Comparison of ENCODE assay signal across 18 cellular contexts in the genomic region with DNA sequence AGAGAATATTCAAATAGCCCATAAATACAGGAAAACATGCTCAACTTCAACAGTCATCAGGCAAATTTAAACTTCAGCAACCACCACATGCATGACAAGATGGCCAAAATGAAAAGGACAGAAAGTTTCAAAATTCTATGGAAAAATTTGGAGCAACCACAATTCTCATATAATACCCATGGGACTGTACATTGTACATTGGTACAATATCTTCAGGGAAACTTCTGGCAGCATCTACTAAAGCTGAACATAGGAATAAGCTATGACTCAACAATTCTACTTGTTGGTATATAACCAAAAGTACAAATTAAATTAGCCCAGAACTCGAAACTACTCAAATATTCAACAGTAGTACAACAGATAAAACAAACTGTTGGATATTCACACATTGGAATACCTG.
DNase-seq lines count a peak whose midpoint lies in the region; ATAC-seq and TF ChIP-seq lines count a peak whose summit lies in the region.
"Had no signal": no experiment of that assay in that cellular context is flagged by ENCODE, and none has a peak within 500 bp of the region (broad histone marks: within the 10 kb centered on the region; RNA-seq: fewer than 3 reads in every experiment).

No MANE protein-coding gene starts in this region.

- H3K79me2 ChIP-seq in PC-9 (ENCODE audit: low read depth), result no peaks in the 10 kb centered on the region

- no peaks in the 10 kb centered on the region; the same call in 1 of the 2 replicates for H3K4me1 ChIP-seq in PC-9 (replicated peaks; ENCODE audit: insufficient read depth)
- H3K4me1 ChIP-seq: BLaER1 treated with 17β-estradiol and CSF1 and Interleukin-3, amounts not matched to agents 10 nM and 100 nM had no signal

- no peak for TF ChIP-seq CTCF in PC-9 (conservative IDR thresholded peaks at IDR 0.05)
- no peak for TF ChIP-seq CTCF in fibroblast of mammary gland (conservative IDR thresholded peaks at IDR 0.05; ENCODE audit: control insufficient read depth, insufficient read depth, low read depth, low read length)

- H3K36me3 ChIP-seq in PC-9 (ENCODE audit: low read depth), result no peaks in the 10 kb centered on the region
- H3K36me3 ChIP-seq: BE2C; BLaER1 treated with 17β-estradiol and CSF1 and Interleukin-3, amounts not matched to agents 10 nM and 100 nM had no signal

- intact Hi-C loops in PC-9 (cut with micrococcal nuclease; ENCODE audit: unreplicated experiment), result no loop called here

- H3K9me3 ChIP-seq in PC-9 (ENCODE audit: insufficient read depth, low read depth), result no peaks in the 10 kb centered on the region
- H3K9me3 ChIP-seq: BE2C; BLaER1 treated with 17β-estradiol and CSF1 and Interleukin-3, amounts not matched to agents 10 nM and 100 nM had no signal

- no peak overlapping the region for H3K4me2 ChIP-seq in PC-9
- H3K4me2 ChIP-seq: BLaER1 treated with 17β-estradiol and CSF1 and Interleukin-3, amounts not matched to agents 10 nM and 100 nM had no signal

- H3K27me3 ChIP-seq in PC-9 (ENCODE audit: insufficient read depth, low read depth), result no peaks in the 10 kb centered on the region
- H3K27me3 ChIP-seq: BE2C; BLaER1 treated with 17β-estradiol and CSF1 and Interleukin-3, amounts not matched to agents 10 nM and 100 nM had no signal

- CTCF ChIA-PET in PC-9 (lab: Charles Lee), result no interaction called here

- H3K4me3 ChIP-seq in PC-9 (no peak overlapping the region), fibroblast of mammary gland (ENCODE audit: control insufficient read depth, low read depth, low read length) (no peak overlapping the region), skeletal muscle cell (ENCODE audit: low read depth, low read length) (no peak overlapping the region)
- H3K4me3 ChIP-seq: BLaER1 treated with 17β-estradiol and CSF1 and Interleukin-3, amounts not matched to agents 10 nM and 100 nM had no signal

- H3F3A ChIP-seq in PC-9 (ENCODE audit: insufficient read depth, low read depth), result no peaks in the 10 kb centered on the region

- DNase-seq in EH (ENCODE audit: low read depth) (peak; percentile 8), PC-9 (no peak), fibroblast of mammary gland (ENCODE audit: low read depth) (peak; percentile 50), skeletal muscle cell (ENCODE audit: low read depth) (peak; percentile 35), NCI-H2107 (lab: John Stamatoyannopoulos, UW) (no peak), A172 (ENCODE audit: low spot score) (no peak), GOT3 (lab: John Stamatoyannopoulos, UW) (no peak)
- DNase-seq: ACHN; AML-193; BE2C; CD4-positive, alpha-beta T cell; CD8-positive, alpha-beta memory T cell; DMS 273 treated with DMSO at 0.1 percent for 48 hours; DMS79; GF-D8; HCEC 1CT had no signal

- H3K9me2 ChIP-seq in PC-9 (ENCODE audit: insufficient read depth), result no peaks in the 10 kb centered on the region

- no peaks in the 10 kb centered on the region for H4K20me1 ChIP-seq in PC-9 (ENCODE audit: insufficient read depth)
- H4K20me1 ChIP-seq: BLaER1 treated with 17β-estradiol and CSF1 and Interleukin-3, amounts not matched to agents 10 nM and 100 nM had no signal

- no TSS peak for BruUV-seq in PC-9 (replicated peaks; lab: Mats Ljungman, UMichigan)

- POLR2A ChIA-PET in PC-9 (lab: Charles Lee; ENCODE audit: unreplicated experiment), result no interaction called here

- H2AFZ ChIP-seq in PC-9, result 0 out of 2 replicates have a peak overlapping the region, but pooled peaks have one; percentile 7

- no peak overlapping the region for H3K27ac ChIP-seq in PC-9
- H3K27ac ChIP-seq: BLaER1 treated with 17β-estradiol and CSF1 and Interleukin-3, amounts not matched to agents 10 nM and 100 nM had no signal

- ATAC-seq in HG03280 (IDR thresholded peaks at IDR 0.05; ENCODE audit: unreplicated experiment), result no peak

Comparison
In these comparisons a context has a peak if more than half of its experiments do, and no peak if none do; other contexts are left out.
1. DNase-seq: peak in EH (single experiment), fibroblast of mammary gland (single experiment) and skeletal muscle cell (single experiment); none in PC-9 (0 of 2), NCI-H2107 (single experiment), A172 (single experiment) and GOT3 (single experiment).